ENCODE assay signal across 8 cellular contexts in the genomic region with DNA sequence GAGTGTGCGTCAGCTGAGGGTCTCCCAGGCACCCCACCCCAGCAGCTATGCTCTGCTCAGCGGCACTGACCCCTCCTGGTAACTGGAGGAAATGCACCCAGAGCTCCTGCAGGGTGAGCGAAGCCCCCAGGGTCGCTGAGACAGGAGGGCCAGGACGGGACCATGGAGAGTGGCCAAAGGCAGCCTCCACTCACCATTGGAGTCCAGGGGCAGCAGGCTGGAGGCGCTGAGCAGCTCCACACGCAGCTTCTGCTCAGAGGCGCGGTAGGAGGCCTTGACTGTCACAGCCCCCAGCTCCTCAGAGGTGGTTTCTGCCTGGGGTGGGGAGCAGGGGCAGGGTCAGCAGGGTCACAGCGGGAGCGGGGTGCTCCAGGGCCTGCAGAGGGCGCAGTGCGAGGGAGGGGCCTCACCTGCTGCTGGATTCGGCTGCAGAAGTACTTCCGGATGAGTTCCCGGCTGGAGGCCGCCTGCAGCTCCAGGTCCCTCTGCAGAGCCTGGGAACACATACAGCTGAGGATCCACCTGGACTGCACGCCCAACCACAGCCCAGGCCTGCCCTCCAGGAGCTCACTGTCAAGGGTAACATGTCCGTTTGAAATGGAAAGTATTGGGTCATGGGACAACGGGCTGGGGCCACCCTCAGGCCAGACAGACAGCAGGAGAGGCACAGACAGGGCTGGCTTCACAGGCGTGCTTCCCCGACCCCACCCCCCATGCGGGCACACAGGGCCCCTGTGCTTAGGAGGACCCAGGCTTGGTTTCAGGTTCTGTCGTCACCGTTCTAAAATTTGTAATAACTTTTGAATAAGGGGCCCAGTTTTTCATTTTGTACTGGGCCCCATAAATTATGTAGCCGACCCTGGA. TPM values are rescaled to one million over a fixed set of nuclear protein-coding genes. Genes with fewer than 3 reads are reported as not detected.
A peak's percentile ranks its signal among the peaks of the same experiment; 100 is the strongest.
DNase-seq lines count a peak whose midpoint lies in the region; ATAC-seq and TF ChIP-seq lines count a peak whose summit lies in the region.

No MANE protein-coding gene starts in this region.

- H3K36me3 Mint-ChIP-seq in activated naive CD4-positive, alpha-beta T cell treated with anti-CD3 and anti-CD28 coated beads for 36 hours (ENCODE audit: low read depth), result peaks cover 16% of the 10 kb centered on the region

- ATAC-seq in HG02885 (IDR thresholded peaks at IDR 0.05; ENCODE audit: poor library complexity, unreplicated experiment) (no peak), HG03280 (IDR thresholded peaks at IDR 0.05; ENCODE audit: unreplicated experiment) (no peak)

- H3K27me3 Mint-ChIP-seq in activated naive CD4-positive, alpha-beta T cell treated with anti-CD3 and anti-CD28 coated beads for 36 hours (ENCODE audit: low read depth), result no peaks in the 10 kb centered on the region

- intact Hi-C loops in activated naive CD4-positive, alpha-beta T cell treated with anti-CD3 and anti-CD28 coated beads for 36 hours (cut with micrococcal nuclease), result loop anchor here (5.0 kb wide), 1 partner anchor 147 kb away; the partner anchor contains the start of genes ACOX1 and TEN1

- no peak overlapping the region for H3K4me3 Mint-ChIP-seq in activated naive CD4-positive, alpha-beta T cell treated with anti-CD3 and anti-CD28 coated beads for 36 hours

- no peaks in the 10 kb centered on the region for H3K9me3 ChIP-seq in HUES64 (ENCODE audit: insufficient read depth, low read depth, low read length)

- H3K4me1 Mint-ChIP-seq in activated naive CD4-positive, alpha-beta T cell treated with anti-CD3 and anti-CD28 coated beads for 36 hours (ENCODE audit: low read depth), result peaks cover 39% of the 10 kb centered on the region

- no peak overlapping the region for H3K9ac ChIP-seq in HUES64 (ENCODE audit: low read depth, low read length)

- no peaks in the 10 kb centered on the region for H3K27me3 ChIP-seq in HUES64 (ENCODE audit: insufficient read depth, low read length)

- peak overlapping the region; percentile 41; the same call in 1 of the 2 replicates for H3K27ac ChIP-seq in HUES64 (ENCODE audit: low read depth, low read length)

- H3K36me3 ChIP-seq in HUES64 (ENCODE audit: insufficient read depth, low read length), result peaks cover 3% of the 10 kb centered on the region; the same call in 1 of the 2 replicates

- peak; percentile 54 for TF ChIP-seq CTCF in AG09309 (IDR thresholded peaks at IDR 0.05; ENCODE audit: control insufficient read depth, insufficient read depth, low read depth, low read length, missing control alignments)

- WGBS in HUES64, result 60% methylated on average over 26 of the region's 26 CpGs

- no peak for DNase-seq in AG09309 (ENCODE audit: low read depth)
- peak; percentile 34 for DNase-seq in activated naive CD4-positive, alpha-beta T cell treated with anti-CD3 and anti-CD28 coated beads for 36 hours
- DNase-seq in left kidney (ENCODE audit: low read depth, low spot score), result peak; percentile 71
- DNase-seq in GM19240 (ENCODE audit: insufficient read length, low spot score), result no peak
- no peak for DNase-seq in NCI-H128 (lab: John Stamatoyannopoulos, UW; ENCODE audit: unreplicated experiment)

- H3K9me3 Mint-ChIP-seq in activated naive CD4-positive, alpha-beta T cell treated with anti-CD3 and anti-CD28 coated beads for 36 hours, result no peaks in the 10 kb centered on the region

- H3K4me1 ChIP-seq in HUES64 (ENCODE audit: insufficient read depth, low read length), result peaks cover 23% of the 10 kb centered on the region

- CTCF ChIA-PET in activated naive CD4-positive, alpha-beta T cell treated with anti-CD3 and anti-CD28 coated beads for 36 hours (lab: Charles Lee), result interaction anchor here (0.6 to 3.1 kb wide), 16 partner anchors 9 to 898 kb away, joined by 3 to 23 read pairs (median 6); partner anchors contain the start of gene GALK1

- no peak overlapping the region for H3K27ac Mint-ChIP-seq in activated naive CD4-positive, alpha-beta T cell treated with anti-CD3 and anti-CD28 coated beads for 36 hours

- H3K4me3 ChIP-seq in AG09309 (ENCODE audit: control insufficient read depth, low read depth, low read length) (no peak overlapping the region), HUES64 (ENCODE audit: low read length) (no peak overlapping the region; the same call in 1 of the 2 replicates)

RNA-seq across cellular contexts. Expression of gene UNC13D, which starts 13.8 kb away (rescaled TPM):
- polyA plus RNA-seq in HUES64 (2013, experiment 1 of 2), result 3.7 TPM
- polyA plus RNA-seq in HUES64 (2013, experiment 2 of 2), result 4.8 TPM
- 10 to 100 TPM; 98.5 to 99.1 TPM for total RNA-seq in activated naive CD4-positive, alpha-beta T cell treated with anti-CD3 and anti-CD28 coated beads for 36 hours

RNA-seq across cellular contexts. Expression of gene WBP2, which starts 24.7 kb away (rescaled TPM):
- 52.7 TPM for polyA plus RNA-seq in HUES64 (2013, experiment 1 of 2)
- polyA plus RNA-seq in HUES64 (2013, experiment 2 of 2), result 68.0 TPM
- total RNA-seq in activated naive CD4-positive, alpha-beta T cell treated with anti-CD3 and anti-CD28 coated beads for 36 hours, result 10 to 100 TPM; 65.0 to 68.7 TPM

RNA-seq across cellular contexts. Expression of gene UNK, which starts 45.8 kb away (rescaled TPM):
- 28.9 TPM for polyA plus RNA-seq in HUES64 (2013, experiment 1 of 2)
- polyA plus RNA-seq in HUES64 (2013, experiment 2 of 2), result 35.5 TPM
- 10 to 100 TPM; 19.1 to 21.4 TPM for total RNA-seq in activated naive CD4-positive, alpha-beta T cell treated with anti-CD3 and anti-CD28 coated beads for 36 hours

RNA-seq across cellular contexts. Expression of gene TRIM47, which starts 48.0 kb away (rescaled TPM):
- polyA plus RNA-seq in HUES64 (2013, experiment 1 of 2), result 2.8 TPM
- 4.8 TPM for polyA plus RNA-seq in HUES64 (2013, experiment 2 of 2)
- total RNA-seq in activated naive CD4-positive, alpha-beta T cell treated with anti-CD3 and anti-CD28 coated beads for 36 hours, result 1 to 10 TPM; 8.1 to 9.6 TPM

Comparison
In these comparisons a context has a peak if more than half of its experiments do, and no peak if none do; other contexts are left out.
1. DNase-seq: peak in activated naive CD4-positive, alpha-beta T cell treated with anti-CD3 and anti-CD28 coated beads for 36 hours (single experiment) and left kidney (single experiment); none in AG09309 (single experiment), GM19240 (single experiment) and NCI-H128 (single experiment).